ENCODE assay signal across 11 cellular contexts in genomic region chr10:123134058-123134914, GRCh38. TPM values are rescaled to one million over a fixed set of nuclear protein-coding genes. Genes with fewer than 3 reads are reported as not detected.
DNase-seq lines count a peak whose midpoint lies in the region; TF ChIP-seq lines count a peak whose summit lies in the region.
"Had no signal": no experiment of that assay in that cellular context is flagged by ENCODE, and none has a peak within 500 bp of the region (broad histone marks: within the 10 kb centered on the region; RNA-seq: fewer than 3 reads in every experiment).

No MANE protein-coding gene starts in this region.

- CTCF ChIA-PET in RWPE1 (lab: Yijun Ruan, JAX) = interaction anchor here (0.7 to 2.4 kb wide), 10 partner anchors 7 to 448 kb away, joined by 3 to 14 read pairs (median 4); no protein-coding TSS in a partner anchor

- H3K4me1 Mint-ChIP-seq in neural crest cell = peaks cover 28% of the 10 kb centered on the region

- H3K27ac Mint-ChIP-seq in neural crest cell (ENCODE audit: unreplicated experiment) = no peak overlapping the region

- POLR2A ChIA-PET in RWPE1 (lab: Yijun Ruan, JAX; ENCODE audit: low non-redundant PET) = no interaction called here

- H3K27ac ChIP-seq in thyroid gland = no peak overlapping the region
- no peak overlapping the region for H3K27ac ChIP-seq in RWPE1
- H3K27ac ChIP-seq: tibial nerve had no signal

- no peaks in the 10 kb centered on the region for H3K9me3 Mint-ChIP-seq in neural crest cell

- TF ChIP-seq CTCF in cardiac fibroblast (IDR thresholded peaks at IDR 0.05; ENCODE audit: low read depth, low read length) (no peak), neural crest cell (conservative IDR thresholded peaks at IDR 0.05) (no peak), thyroid gland (IDR thresholded peaks at IDR 0.05) (no peak), RWPE1 (conservative IDR thresholded peaks at IDR 0.05; ENCODE audit: low read depth) (no peak)

- intact Hi-C loops in thyroid gland (cut with DNase I) = loop anchor here (5.0 kb wide), 1 partner anchor 423 kb away; no protein-coding TSS in a partner anchor

- H3K4me3 Mint-ChIP-seq in neural crest cell = peak overlapping the region; percentile 49

- DNase-seq in ELF-1 (ENCODE audit: low read depth, low spot score) (peak; percentile 45), H7 (peak; percentile 61), cardiac fibroblast (ENCODE audit: low read depth in 2 of 2) (peak; percentile 27 to 43), neural crest cell (ENCODE audit: low read depth, low spot score) (no peak), thyroid gland (no peak), OCI-M2 (lab: John Stamatoyannopoulos, UW; ENCODE audit: unreplicated experiment) (no peak), RWPE1 (ENCODE audit: low spot score) (no peak)
- DNase-seq in stimulated activated CD4-positive, alpha-beta T cell treated with anti-CD3 and anti-CD28 coated beads, Interleukin-1b, Interleukin-23, amount 100 ng/mL, for 48 hours = no peak
- DNase-seq: KG1 had no signal

- 3 to 4% methylated on average over 35 to 41 of the region's 56 CpGs for WGBS in thyroid gland, 2 donors

- no peaks in the 10 kb centered on the region for H3K36me3 ChIP-seq in H7 (replicated peaks; ENCODE audit: control insufficient read depth, insufficient read depth, low read length)
- H3K36me3 ChIP-seq in thyroid gland = no peaks in the 10 kb centered on the region
- H3K36me3 ChIP-seq: tibial nerve had no signal

- H3K27me3 Mint-ChIP-seq in neural crest cell (ENCODE audit: low read depth) = peaks cover 96% of the 10 kb centered on the region

- H3K9me3 ChIP-seq in thyroid gland = no peaks in the 10 kb centered on the region
- H3K9me3 ChIP-seq: tibial nerve had no signal

- H3K4me3 ChIP-seq in H7 (ENCODE audit: insufficient read depth, low read depth, low read length) (peak overlapping the region; percentile 41), cardiac fibroblast (replicated peaks in 1 of 2; ENCODE audit: low read depth in 2 of 2, low read length in 2 of 2) (no peak overlapping the region), thyroid gland (replicated peaks in 1 of 3) (no peak overlapping the region)

- H3K4me1 ChIP-seq in thyroid gland = peaks cover 35 to 54% of the 10 kb centered on the region in 2 donors

- H3K36me3 Mint-ChIP-seq in neural crest cell (ENCODE audit: low read depth) = no peaks in the 10 kb centered on the region

- TF ChIP-seq POLR2A in thyroid gland (IDR thresholded peaks at IDR 0.05) = no peak

- peaks cover 87% of the 10 kb centered on the region for H3K27me3 ChIP-seq in H7 (ENCODE audit: control insufficient read depth, insufficient read depth, low read length)
- H3K27me3 ChIP-seq in thyroid gland = peaks cover 54% of the 10 kb centered on the region

RNA-seq across cellular contexts. Expression of gene HMX3, which starts 1.5 kb away (rescaled TPM):
- total RNA-seq in H7 (2014; rRNA removed; shearing (Covaris generic)) = not detected in 2 replicates
- not detected in 2 replicates for total RNA-seq in neural crest cell
- not detected for total RNA-seq in thyroid gland
- total RNA-seq: lower leg skin, tibial nerve had no signal

RNA-seq across cellular contexts. Expression of gene HMX2, which starts 13.7 kb away (rescaled TPM):
- 0.07 TPM in 1 of 2 replicates, not detected in the other for total RNA-seq in H7 (2014; rRNA removed; shearing (Covaris generic))
- total RNA-seq in neural crest cell = not detected in 2 replicates
- total RNA-seq in thyroid gland = not detected
- total RNA-seq: lower leg skin, tibial nerve had no signal

RNA-seq across cellular contexts. Expression of gene BUB3, which starts 19.9 kb away (rescaled TPM):
- 338 and 359 TPM in 2 replicates for total RNA-seq in H7 (2014; rRNA removed; shearing (Covaris generic))
- total RNA-seq in neural crest cell (171 and 182 TPM in 2 replicates), thyroid gland (100 to 1,000 TPM in 1 of 4 donors, 10 to 100 TPM in 3; 67.9 to 117 (median 88.0) TPM)

Comparison
In these comparisons a context has a peak if more than half of its experiments do, and no peak if none do; other contexts are left out.
1. DNase-seq: peak in ELF-1 (single experiment), H7 (single experiment) and cardiac fibroblast (2 of 2); none in neural crest cell (single experiment), thyroid gland (0 of 2), OCI-M2 (single experiment), RWPE1 (single experiment) and stimulated activated CD4-positive, alpha-beta T cell treated with anti-CD3 and anti-CD28 coated beads, Interleukin-1b, Interleukin-23, amount 100 ng/mL, for 48 hours (single experiment).